In the genomic region with DNA sequence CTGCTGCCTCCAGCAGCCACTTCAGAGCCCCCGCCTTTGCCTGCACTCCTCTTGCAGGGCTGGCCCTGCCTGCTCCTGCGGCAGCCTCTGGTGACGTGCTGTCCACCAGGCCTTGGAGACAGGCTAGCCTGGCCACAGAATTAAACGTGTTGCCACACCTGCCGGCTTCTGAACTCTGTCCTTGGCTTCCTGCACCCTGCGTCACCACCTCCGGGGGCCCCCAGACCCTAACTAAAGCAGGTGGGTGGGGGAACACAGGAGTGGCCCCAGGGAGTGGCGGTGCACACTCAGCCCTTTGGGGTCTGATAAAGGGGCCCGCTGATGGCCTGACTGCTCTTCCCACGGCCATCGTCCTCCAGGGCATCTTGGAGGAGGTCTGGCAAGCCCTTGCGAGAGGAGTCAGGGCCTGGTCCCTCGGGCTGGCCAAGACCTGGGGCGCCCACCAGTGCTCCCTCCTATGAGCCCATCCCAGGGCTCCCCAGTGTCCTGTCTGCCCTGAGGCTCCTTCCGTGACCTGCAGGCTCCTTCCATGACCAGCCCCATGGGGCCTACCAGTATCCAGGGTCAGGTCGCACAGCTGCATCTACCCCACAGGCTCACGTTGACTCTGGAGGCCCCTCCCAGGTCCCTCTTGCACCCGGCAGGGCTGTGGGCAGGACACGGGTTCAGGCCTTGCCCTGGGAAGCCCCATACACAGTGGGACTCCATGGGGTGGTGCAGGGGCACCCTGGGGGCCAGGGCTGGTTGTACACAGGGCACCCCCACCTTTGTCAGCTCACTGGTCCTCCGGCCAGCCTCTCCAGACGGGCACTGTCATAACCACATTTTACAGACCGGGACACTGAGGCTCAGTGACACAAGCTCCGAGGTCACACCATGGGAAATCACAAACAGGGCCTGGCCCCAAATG, we compare ENCODE assay signal across 12 cellular contexts. TPM values are rescaled to one million over a fixed set of nuclear protein-coding genes. Genes with fewer than 3 reads are reported as not detected.
DNase-seq lines count a peak whose midpoint lies in the region; ATAC-seq lines count a peak whose summit lies in the region.
"Had no signal": no experiment of that assay in that cellular context is flagged by ENCODE, and none has a peak within 500 bp of the region (broad histone marks: within the 10 kb centered on the region; RNA-seq: fewer than 3 reads in every experiment).

No MANE protein-coding gene starts in this region.

- H3K4me2 ChIP-seq in trophoblast cell (ENCODE audit: low read length), result no peak overlapping the region

- H3K4me3 Mint-ChIP-seq in activated CD4-positive, alpha-beta T cell treated with anti-CD3 and anti-CD28 coated beads, Interleukin-2, amount 10 ng/mL, durations not matched to agents 24 days and 14 days, result peak overlapping the region; percentile 15
- H3K4me3 Mint-ChIP-seq in activated CD4-positive, alpha-beta T cell treated with anti-CD3 and anti-CD28 coated beads, Interleukin-2, amount 10 ng/mL, durations not matched to agents 7 days and 5 days, result no peak overlapping the region
- peak overlapping the region in 3 of 4 donors; percentile 27 to 48 (median 39) for H3K4me3 Mint-ChIP-seq in IgD-negative memory B cell

- H3K79me1 ChIP-seq in trophoblast cell (ENCODE audit: low read length), result peaks cover 22% of the 10 kb centered on the region

- H2AFZ ChIP-seq in trophoblast cell (ENCODE audit: insufficient read depth, low read length, poor library complexity), result no peak overlapping the region

- H2BK120ac ChIP-seq in trophoblast cell (ENCODE audit: insufficient read depth, low read length, poor library complexity), result no peak overlapping the region

- no peak for ATAC-seq in right cardiac atrium
- no peak for ATAC-seq in GM21390 (IDR thresholded peaks at IDR 0.05; ENCODE audit: unreplicated experiment)

- intact Hi-C loops in activated CD4-positive, alpha-beta T cell treated with anti-CD3 and anti-CD28 coated beads, Interleukin-2, amount 10 ng/mL, durations not matched to agents 24 days and 14 days (cut with micrococcal nuclease), result no loop called here
- intact Hi-C loops in right cardiac atrium (cut with DNase I), result loop anchor here in 1 of 4 donors (10.0 kb wide), 1 partner anchor 94 kb away; a partner anchor contains a TSS

- no peak overlapping the region for H3K14ac ChIP-seq in trophoblast cell (ENCODE audit: low read length)

- H4K91ac ChIP-seq in trophoblast cell (ENCODE audit: low read depth, low read length), result no peak overlapping the region

- H3K4me1 ChIP-seq in right cardiac atrium (ENCODE audit: control insufficient read depth, insufficient read depth, low read length), result peaks cover 2% of the 10 kb centered on the region
- peaks cover 22 to 23% of the 10 kb centered on the region in 2 experiments for H3K4me1 ChIP-seq in trophoblast cell (ENCODE audit: control insufficient read depth in 1 of 2, insufficient read depth in 2 of 2, low read length in 2 of 2)

- H3K23ac ChIP-seq in trophoblast cell (ENCODE audit: low read length), result no peak overlapping the region

- no peaks in the 10 kb centered on the region for H3K27me3 ChIP-seq in right cardiac atrium (ENCODE audit: control insufficient read depth, insufficient read depth)
- H3K27me3 ChIP-seq in trophoblast cell (ENCODE audit: insufficient read depth, low read length), result peaks cover 4% of the 10 kb centered on the region

- no peak overlapping the region for H3K27ac ChIP-seq in right cardiac atrium (ENCODE audit: low read length)
- H3K27ac ChIP-seq in trophoblast cell (ENCODE audit: low read depth, low read length), result no peak overlapping the region

- WGBS in right cardiac atrium, result 80% methylated on average over 23 of the region's 23 CpGs
- no CpG with 5 or more reads among the region's 23 CpGs for WGBS in trophoblast cell (ENCODE audit: extremely low coverage, insufficient coverage, insufficient read length)

- H3K9me3 ChIP-seq in right cardiac atrium (ENCODE audit: control insufficient read depth, low read length), result no peaks in the 10 kb centered on the region
- peaks cover 16% of the 10 kb centered on the region for H3K9me3 ChIP-seq in trophoblast cell (ENCODE audit: insufficient read depth, low read depth, low read length)

- H3K27me3 Mint-ChIP-seq in activated CD4-positive, alpha-beta T cell treated with anti-CD3 and anti-CD28 coated beads, Interleukin-2, amount 10 ng/mL, durations not matched to agents 24 days and 14 days, result peaks cover 7% of the 10 kb centered on the region
- H3K27me3 Mint-ChIP-seq in activated CD4-positive, alpha-beta T cell treated with anti-CD3 and anti-CD28 coated beads, Interleukin-2, amount 10 ng/mL, durations not matched to agents 7 days and 5 days, result peaks cover 11% of the 10 kb centered on the region
- H3K27me3 Mint-ChIP-seq in IgD-negative memory B cell, result peaks cover 8% of the 10 kb centered on the region

- H2BK12ac ChIP-seq in trophoblast cell (ENCODE audit: low read length), result no peak overlapping the region

- peaks cover 25% of the 10 kb centered on the region for H3K36me3 Mint-ChIP-seq in activated CD4-positive, alpha-beta T cell treated with anti-CD3 and anti-CD28 coated beads, Interleukin-2, amount 10 ng/mL, durations not matched to agents 24 days and 14 days (ENCODE audit: low read depth)
- peaks cover 3% of the 10 kb centered on the region for H3K36me3 Mint-ChIP-seq in activated CD4-positive, alpha-beta T cell treated with anti-CD3 and anti-CD28 coated beads, Interleukin-2, amount 10 ng/mL, durations not matched to agents 7 days and 5 days (ENCODE audit: low read depth)
- H3K36me3 Mint-ChIP-seq in IgD-negative memory B cell, result no peaks in the 10 kb centered on the region

- no peaks in the 10 kb centered on the region for H3K9me3 Mint-ChIP-seq in activated CD4-positive, alpha-beta T cell treated with anti-CD3 and anti-CD28 coated beads, Interleukin-2, amount 10 ng/mL, durations not matched to agents 24 days and 14 days
- no peaks in the 10 kb centered on the region for H3K9me3 Mint-ChIP-seq in activated CD4-positive, alpha-beta T cell treated with anti-CD3 and anti-CD28 coated beads, Interleukin-2, amount 10 ng/mL, durations not matched to agents 7 days and 5 days
- peaks cover 0 to 2% (median 0%) of the 10 kb centered on the region in 3 donors for H3K9me3 Mint-ChIP-seq in IgD-negative memory B cell

- H4K8ac ChIP-seq in trophoblast cell (ENCODE audit: low read depth, low read length), result no peak overlapping the region

- DNase-seq in activated CD4-positive, alpha-beta T cell treated with anti-CD3 and anti-CD28 coated beads, Interleukin-2, amount 10 ng/mL, durations not matched to agents 24 days and 14 days, result no peak
- no peak for DNase-seq in activated CD4-positive, alpha-beta T cell treated with anti-CD3 and anti-CD28 coated beads, Interleukin-2, amount 10 ng/mL, durations not matched to agents 7 days and 5 days
- DNase-seq in right cardiac atrium (peak; percentile 21 to 63 (median 51)), trophoblast cell (no peak), hippocampal formation (lab: John Stamatoyannopoulos, UW) (no peak), KBM-7 (no peak)
- DNase-seq: ACHN, DMS53, H7, NCI-H510A had no signal

- POLR2A ChIA-PET in activated CD4-positive, alpha-beta T cell treated with anti-CD3 and anti-CD28 coated beads, Interleukin-2, amount 10 ng/mL, durations not matched to agents 7 days and 5 days (lab: Charles Lee), result no interaction called here

- no peak overlapping the region for H2BK5ac ChIP-seq in trophoblast cell (ENCODE audit: low read depth, low read length, poor library complexity)

- H3K79me2 ChIP-seq in trophoblast cell (ENCODE audit: control insufficient read depth, insufficient read depth, low read length, poor library complexity), result peaks cover 9% of the 10 kb centered on the region

- peaks cover 11% of the 10 kb centered on the region for H3K4me1 Mint-ChIP-seq in activated CD4-positive, alpha-beta T cell treated with anti-CD3 and anti-CD28 coated beads, Interleukin-2, amount 10 ng/mL, durations not matched to agents 24 days and 14 days
- peaks cover 17% of the 10 kb centered on the region for H3K4me1 Mint-ChIP-seq in activated CD4-positive, alpha-beta T cell treated with anti-CD3 and anti-CD28 coated beads, Interleukin-2, amount 10 ng/mL, durations not matched to agents 7 days and 5 days
- H3K4me1 Mint-ChIP-seq in IgD-negative memory B cell, result peaks cover 5% of the 10 kb centered on the region in 3 donors

- no peak overlapping the region for H3K4me3 ChIP-seq in right cardiac atrium (ENCODE audit: low read length)
- H3K4me3 ChIP-seq in trophoblast cell (ENCODE audit: low read depth, low read length), result no peak overlapping the region

- H3K4ac ChIP-seq in trophoblast cell (ENCODE audit: low read depth, low read length), result no peak overlapping the region

- in situ Hi-C loops in KBM-7 (cut with MboI; ENCODE audit: low pct_unique_long_range_greater_than_20kb, low sequenced_read_pairs), result no loop called here

- no peak overlapping the region for H3K9ac ChIP-seq in trophoblast cell (ENCODE audit: low read length)

- peak overlapping the region; percentile 9 for H4K12ac ChIP-seq in trophoblast cell (ENCODE audit: low read depth, low read length)

- H2AK5ac ChIP-seq in trophoblast cell (ENCODE audit: low read length), result no peak overlapping the region

- CTCF ChIA-PET in activated CD4-positive, alpha-beta T cell treated with anti-CD3 and anti-CD28 coated beads, Interleukin-2, amount 10 ng/mL, durations not matched to agents 7 days and 5 days (lab: Charles Lee), result interaction anchor here (1.1 to 1.8 kb wide), 2 partner anchors 8 to 93 kb away, joined by 3 to 5 read pairs; a partner anchor contains a TSS

- no peak overlapping the region for H3K18ac ChIP-seq in trophoblast cell (ENCODE audit: low read length)

- peaks cover 15 to 20% of the 10 kb centered on the region in 2 experiments for H3K36me3 ChIP-seq in trophoblast cell (ENCODE audit: control insufficient read depth in 1 of 2, insufficient read depth in 2 of 2, low read length in 2 of 2)

- no peak overlapping the region for H3K27ac Mint-ChIP-seq in activated CD4-positive, alpha-beta T cell treated with anti-CD3 and anti-CD28 coated beads, Interleukin-2, amount 10 ng/mL, durations not matched to agents 24 days and 14 days
- no peak overlapping the region for H3K27ac Mint-ChIP-seq in activated CD4-positive, alpha-beta T cell treated with anti-CD3 and anti-CD28 coated beads, Interleukin-2, amount 10 ng/mL, durations not matched to agents 7 days and 5 days
- peak overlapping the region in 1 of 3 donors; percentile 97 for H3K27ac Mint-ChIP-seq in IgD-negative memory B cell

RNA-seq across cellular contexts. Expression of a gene that starts 1.0 kb away (rescaled TPM):
- total RNA-seq in activated CD4-positive, alpha-beta T cell treated with anti-CD3 and anti-CD28 coated beads, Interleukin-2, amount 10 ng/mL, durations not matched to agents 24 days and 14 days, result 24.7 and 30.1 TPM in 2 replicates
- total RNA-seq in activated CD4-positive, alpha-beta T cell treated with anti-CD3 and anti-CD28 coated beads, Interleukin-2, amount 10 ng/mL, durations not matched to agents 7 days and 5 days, result 10 to 100 TPM; 12.4 to 14.4 TPM
- polyA plus RNA-seq in IgD-negative memory B cell, result 0.11 TPM
- 10 to 100 TPM in 1 of 4 donors, 1 to 10 TPM in 3; 3.0 to 10.8 (median 5.8) TPM for total RNA-seq in right cardiac atrium
- 5.2 TPM for polyA plus RNA-seq in right cardiac atrium
- 3.2 and 3.4 TPM in 2 replicates for polyA plus RNA-seq in trophoblast cell (2013)

RNA-seq across cellular contexts. Expression of a gene that starts 1.9 kb away (rescaled TPM):
- 134 and 145 TPM in 2 replicates for total RNA-seq in activated CD4-positive, alpha-beta T cell treated with anti-CD3 and anti-CD28 coated beads, Interleukin-2, amount 10 ng/mL, durations not matched to agents 24 days and 14 days
- 10 to 100 TPM; 90.1 to 99.4 TPM for total RNA-seq in activated CD4-positive, alpha-beta T cell treated with anti-CD3 and anti-CD28 coated beads, Interleukin-2, amount 10 ng/mL, durations not matched to agents 7 days and 5 days
- polyA plus RNA-seq in IgD-negative memory B cell (91.6 TPM), right cardiac atrium (329 TPM)
- total RNA-seq in right cardiac atrium, result 100 to 1,000 TPM; 176 to 227 (median 203) TPM
- polyA plus RNA-seq in trophoblast cell (2013), result 136 and 146 TPM in 2 replicates

RNA-seq across cellular contexts. Expression of a gene that starts 8.8 kb away (rescaled TPM):
- 5.7 and 5.9 TPM in 2 replicates for total RNA-seq in activated CD4-positive, alpha-beta T cell treated with anti-CD3 and anti-CD28 coated beads, Interleukin-2, amount 10 ng/mL, durations not matched to agents 24 days and 14 days
- total RNA-seq in activated CD4-positive, alpha-beta T cell treated with anti-CD3 and anti-CD28 coated beads, Interleukin-2, amount 10 ng/mL, durations not matched to agents 7 days and 5 days, result 1 to 10 TPM; 4.0 to 4.1 TPM
- polyA plus RNA-seq in IgD-negative memory B cell, result 0.10 TPM
- 10 to 100 TPM in 1 of 4 donors, 1 to 10 TPM in 3; 4.4 to 11.5 (median 8.0) TPM for total RNA-seq in right cardiac atrium
- polyA plus RNA-seq in right cardiac atrium, result 4.3 TPM
- 1.1 and 1.2 TPM in 2 replicates for polyA plus RNA-seq in trophoblast cell (2013)

RNA-seq across cellular contexts. Expression of a gene that starts 15.0 kb away (rescaled TPM):
- total RNA-seq in activated CD4-positive, alpha-beta T cell treated with anti-CD3 and anti-CD28 coated beads, Interleukin-2, amount 10 ng/mL, durations not matched to agents 24 days and 14 days, result 378 and 380 TPM in 2 replicates
- 100 to 1,000 TPM; 290 to 291 TPM for total RNA-seq in activated CD4-positive, alpha-beta T cell treated with anti-CD3 and anti-CD28 coated beads, Interleukin-2, amount 10 ng/mL, durations not matched to agents 7 days and 5 days
- polyA plus RNA-seq in IgD-negative memory B cell (378 TPM), right cardiac atrium (417 TPM)
- total RNA-seq in right cardiac atrium, result 100 to 1,000 TPM; 279 to 331 (median 301) TPM
- 473 and 476 TPM in 2 replicates for polyA plus RNA-seq in trophoblast cell (2013)

RNA-seq across cellular contexts. Expression of a gene that starts 35.2 kb away (rescaled TPM):
- total RNA-seq in activated CD4-positive, alpha-beta T cell treated with anti-CD3 and anti-CD28 coated beads, Interleukin-2, amount 10 ng/mL, durations not matched to agents 24 days and 14 days, result 61.6 and 66.6 TPM in 2 replicates
- total RNA-seq in activated CD4-positive, alpha-beta T cell treated with anti-CD3 and anti-CD28 coated beads, Interleukin-2, amount 10 ng/mL, durations not matched to agents 7 days and 5 days, result 10 to 100 TPM; 39.4 to 49.4 TPM
- 42.8 TPM for polyA plus RNA-seq in IgD-negative memory B cell
- 10 to 100 TPM in 1 of 4 donors, 1 to 10 TPM in 3; 6.1 to 10.2 (median 8.6) TPM for total RNA-seq in right cardiac atrium
- polyA plus RNA-seq in right cardiac atrium, result 6.7 TPM
- 14.2 and 14.4 TPM in 2 replicates for polyA plus RNA-seq in trophoblast cell (2013)

Comparison
In these comparisons a context has a peak if more than half of its experiments do, and no peak if none do; other contexts are left out.
1. DNase-seq: peak in right cardiac atrium (3 of 3); none in activated CD4-positive, alpha-beta T cell treated with anti-CD3 and anti-CD28 coated beads, Interleukin-2, amount 10 ng/mL, durations not matched to agents 24 days and 14 days (single experiment), activated CD4-positive, alpha-beta T cell treated with anti-CD3 and anti-CD28 coated beads, Interleukin-2, amount 10 ng/mL, durations not matched to agents 7 days and 5 days (single experiment), trophoblast cell (0 of 2), hippocampal formation (0 of 2) and KBM-7 (single experiment).